In genomic region chr3:186627852-186628414, GRCh38 we compare ENCODE assay signal across 12 cellular contexts. TPM values are rescaled to one million over a fixed set of nuclear protein-coding genes. Genes with fewer than 3 reads are reported as not detected.
"Had no signal": no experiment of that assay in that cellular context is flagged by ENCODE, and none has a peak within 500 bp of the region (broad histone marks: within the 10 kb centered on the region; RNA-seq: fewer than 3 reads in every experiment).

No MANE protein-coding gene starts in this region.

- FAIRE-seq: H1, H54 had no signal

- H3K27ac ChIP-seq: GM23248 had no signal

- H3K4me3 ChIP-seq: GM23248, GM23338, HAP-1 had no signal

- H2AFZ ChIP-seq: GM23248, GM23338 had no signal

- H3K9me3 ChIP-seq: HAP-1 had no signal

- DNase-seq: GM23248, GOT3, H7, H9, HCEC 1CT, HFFc6 had no signal

- H3K4me2 ChIP-seq: GM23338 had no signal

- H3K9ac ChIP-seq: GM23248 had no signal

- H3K4me1 ChIP-seq: HAP-1 had no signal

- H3K36me3 ChIP-seq: HAP-1 had no signal

- ATAC-seq: GM23338, HCT116 had no signal

RNA-seq across cellular contexts. Expression of gene FETUB, which starts 12.3 kb away (rescaled TPM):
- total RNA-seq: GM23248, GM23338, H1, H4, H7, H9, HFFc6 had no signal
- polyA plus RNA-seq: GM23248 had no signal

RNA-seq across cellular contexts. Expression of gene AHSG, which starts 15.1 kb away (rescaled TPM):
- total RNA-seq: GM23248, H4, H7, H9, HFFc6 had no signal
- polyA plus RNA-seq: GM23248 had no signal

RNA-seq across cellular contexts. Expression of gene HRG, which starts 37.9 kb away (rescaled TPM):
- total RNA-seq: GM23248, GM23338, H4, H9, HFFc6 had no signal
- polyA plus RNA-seq: GM23248, GM23338 had no signal
